In the genomic region with DNA sequence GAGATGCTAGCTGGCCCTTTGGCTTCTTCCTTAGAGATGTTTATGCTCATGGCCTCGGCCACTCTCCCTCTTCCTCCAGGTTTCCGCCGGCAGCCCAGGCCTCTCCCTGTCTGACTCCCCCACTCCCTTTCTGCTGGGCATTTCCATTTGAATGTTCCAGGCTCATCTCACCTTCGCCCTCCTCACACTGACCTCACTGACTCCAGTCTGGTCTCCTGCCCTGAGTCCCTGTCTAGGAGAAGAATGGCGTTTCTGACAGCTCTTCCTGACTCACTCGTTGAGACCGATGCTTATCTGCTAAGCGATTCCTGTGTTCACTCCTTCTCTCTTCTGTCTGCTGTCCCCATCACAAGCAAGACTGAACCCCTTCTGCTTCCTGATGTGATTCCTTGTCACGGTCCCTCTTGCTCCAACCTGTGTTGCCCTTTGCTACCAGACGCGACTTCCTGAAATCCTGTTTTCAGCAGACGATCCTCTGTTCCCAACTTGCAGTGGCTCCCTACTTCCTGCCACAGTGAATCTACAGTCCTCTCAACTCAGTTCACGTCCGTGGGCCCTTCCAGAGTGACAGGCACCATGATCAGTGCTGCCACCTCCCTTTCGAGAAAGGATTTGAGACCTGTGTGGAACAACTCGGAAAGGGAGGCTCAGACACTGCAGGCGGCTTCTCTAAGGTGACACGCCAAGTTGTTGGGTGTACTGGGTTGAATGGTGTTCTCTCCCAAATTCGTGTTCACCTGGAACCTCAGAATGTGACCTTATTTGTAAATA, we compare ENCODE assay signal across 19 cellular contexts.
DNase-seq lines count a peak whose midpoint lies in the region; ATAC-seq, FAIRE-seq and TF ChIP-seq lines count a peak whose summit lies in the region.
"Had no signal": no experiment of that assay in that cellular context is flagged by ENCODE, and none has a peak within 500 bp of the region (broad histone marks: within the 10 kb centered on the region; RNA-seq: fewer than 3 reads in every experiment).

No MANE protein-coding gene starts in this region.

- H4K20me1 ChIP-seq in BLaER1 (peaks cover 100% of the 10 kb centered on the region), DND-41 (ENCODE audit: insufficient read depth, low read length) (no peaks in the 10 kb centered on the region)

- DNase-seq in DND-41 (no peak), WERI-Rb-1 (no peak), mesendoderm (peak; percentile 54), KG1 (lab: John Stamatoyannopoulos, UW) (no peak), kidney (no peak), RCC 7860 (ENCODE audit: low spot score) (no peak)
- DNase-seq: activated effector memory CD4-positive, alpha-beta T cell treated with Interleukin-2 at 50 U/mL for 16 hours; DMS79 treated with DMSO at 0.1 percent for 48 hours; gastrocnemius medialis; NCI-H1105; NCI-H774; stimulated activated CD4-positive, alpha-beta T cell treated with anti-CD3 and anti-CD28 coated beads, Interleukin-2, amount 100 ng/mL, for 48 hours had no signal

- H3K4me3 ChIP-seq in BLaER1 (no peak overlapping the region), DND-41 (ENCODE audit: low read depth in 1 of 2, low read length in 2 of 2) (no peak overlapping the region), WERI-Rb-1 (ENCODE audit: low read depth, low read length) (no peak overlapping the region), mesendoderm (ENCODE audit: low read length) (no peak overlapping the region), kidney (ENCODE audit: low read length in 2 of 2) (no peak overlapping the region)
- H3K4me3 ChIP-seq: gastrocnemius medialis had no signal

- intact Hi-C loops in kidney (cut with DNase I): no loop called here

- peak overlapping the region; percentile 62 for H3K27ac ChIP-seq in BLaER1
- peak overlapping the region; percentile 97 for H3K27ac ChIP-seq in DND-41 (ENCODE audit: low read length)
- no peak overlapping the region for H3K27ac ChIP-seq in WERI-Rb-1
- H3K27ac ChIP-seq in mesendoderm (ENCODE audit: low read depth, low read length): no peak overlapping the region
- H3K27ac ChIP-seq in kidney (ENCODE audit: low read depth in 2 of 2, low read length in 2 of 2): no peak overlapping the region
- H3K27ac ChIP-seq: epithelial cell of prostate, gastrocnemius medialis, neutrophil, VCaP had no signal

- FAIRE-seq in kidney (lab: Jason Lieb, UNC): no peak
- no peak for FAIRE-seq in RCC 7860 (lab: Jason Lieb, UNC)
- FAIRE-seq: astrocyte, colon had no signal

- H4K5ac ChIP-seq in mesendoderm (ENCODE audit: low read length): no peak overlapping the region

- H3K56ac ChIP-seq in mesendoderm (ENCODE audit: low read length): peak overlapping the region; percentile 36

- ATAC-seq in DND-41 (ENCODE audit: insufficient read depth, low read depth): no peak
- ATAC-seq in GM21515 (IDR thresholded peaks at IDR 0.05; ENCODE audit: unreplicated experiment): no peak
- ATAC-seq: gastrocnemius medialis had no signal

- H3K23ac ChIP-seq in mesendoderm (ENCODE audit: low read length): no peak overlapping the region

- peak; percentile 31 for TF ChIP-seq CTCF in DND-41 (IDR thresholded peaks at IDR 0.05; ENCODE audit: borderline replicate concordance, extremely low read depth, low read length, poor library complexity, severe bottlenecking)
- TF ChIP-seq CTCF in WERI-Rb-1 (IDR thresholded peaks at IDR 0.05; ENCODE audit: low read depth, low read length): 0 out of 2 replicates have a peak, but pooled peaks have one; percentile 14
- no peak for TF ChIP-seq CTCF in kidney (IDR thresholded peaks at IDR 0.05; ENCODE audit: borderline replicate concordance, extremely low read depth, insufficient read depth)

- H3K27me3 ChIP-seq in BLaER1 (no peaks in the 10 kb centered on the region), DND-41 (ENCODE audit: insufficient read depth, low read length, poor library complexity) (no peaks in the 10 kb centered on the region), WERI-Rb-1 (ENCODE audit: insufficient read depth, low read depth, severe bottlenecking) (no peaks in the 10 kb centered on the region), mesendoderm (ENCODE audit: insufficient read depth, low read length, poor library complexity) (no peaks in the 10 kb centered on the region)
- H3K27me3 ChIP-seq: gastrocnemius medialis, neutrophil had no signal

- no peak overlapping the region for H2BK120ac ChIP-seq in mesendoderm (ENCODE audit: low read depth, low read length)

- H3K4me2 ChIP-seq in BLaER1: peak overlapping the region; percentile 57
- H3K4me2 ChIP-seq in DND-41 (ENCODE audit: insufficient read depth, low read length): no peak overlapping the region
- no peak overlapping the region for H3K4me2 ChIP-seq in mesendoderm (ENCODE audit: low read length)

- peaks cover 98% of the 10 kb centered on the region for H3K4me1 ChIP-seq in BLaER1
- peaks cover 100% of the 10 kb centered on the region for H3K4me1 ChIP-seq in DND-41 (ENCODE audit: insufficient read depth, low read length)
- H3K4me1 ChIP-seq in mesendoderm (ENCODE audit: control insufficient read depth, low read depth, low read length): no peaks in the 10 kb centered on the region
- peaks cover 17 to 25% of the 10 kb centered on the region in 2 donors for H3K4me1 ChIP-seq in kidney (ENCODE audit: control insufficient read depth in 1 of 2, insufficient read depth in 1 of 2, low read depth in 1 of 2, low read length in 2 of 2)

- no peak overlapping the region for H2AFZ ChIP-seq in DND-41 (ENCODE audit: low read depth, low read length)

- H3K9ac ChIP-seq in BLaER1 (peak overlapping the region; percentile 16; the same call in 1 of the 2 replicates), DND-41 (ENCODE audit: low read depth, low read length) (peak overlapping the region; percentile 11), mesendoderm (ENCODE audit: low read length) (no peak overlapping the region), kidney (ENCODE audit: low read length in 2 of 2) (peak overlapping the region in 1 of 2 donors; percentile 5)

- H4K8ac ChIP-seq in mesendoderm (ENCODE audit: low read depth, low read length): no peak overlapping the region

- H2AK5ac ChIP-seq in mesendoderm (ENCODE audit: low read length): no peak overlapping the region

- peaks cover 83% of the 10 kb centered on the region for H3K36me3 ChIP-seq in BLaER1
- H3K36me3 ChIP-seq in DND-41 (ENCODE audit: insufficient read depth, low read length): peaks cover 60% of the 10 kb centered on the region
- peaks cover 37% of the 10 kb centered on the region for H3K36me3 ChIP-seq in WERI-Rb-1
- H3K36me3 ChIP-seq in mesendoderm (ENCODE audit: control insufficient read depth, insufficient read depth, low read length): no peaks in the 10 kb centered on the region
- H3K36me3 ChIP-seq in kidney (ENCODE audit: control insufficient read depth in 1 of 2, insufficient read depth in 2 of 2, low read length in 2 of 2): no peaks in the 10 kb centered on the region
- H3K36me3 ChIP-seq: gastrocnemius medialis, neutrophil had no signal

- H3K18ac ChIP-seq in mesendoderm (ENCODE audit: low read length): no peak overlapping the region

- peaks cover 2% of the 10 kb centered on the region for H3K79me1 ChIP-seq in mesendoderm (ENCODE audit: low read length)

- peaks cover 99% of the 10 kb centered on the region for H3K79me2 ChIP-seq in DND-41 (ENCODE audit: insufficient read depth, low read length)
- no peaks in the 10 kb centered on the region for H3K79me2 ChIP-seq in mesendoderm (ENCODE audit: control insufficient read depth, insufficient read depth, low read length)

- H3K4ac ChIP-seq in mesendoderm (ENCODE audit: low read depth, low read length): no peak overlapping the region

- no peaks in the 10 kb centered on the region for H3K9me3 ChIP-seq in BLaER1
- H3K9me3 ChIP-seq in DND-41 (ENCODE audit: insufficient read depth, low read length, severe bottlenecking): no peaks in the 10 kb centered on the region
- no peaks in the 10 kb centered on the region for H3K9me3 ChIP-seq in WERI-Rb-1 (ENCODE audit: severe bottlenecking)
- no peaks in the 10 kb centered on the region for H3K9me3 ChIP-seq in kidney (ENCODE audit: control insufficient read depth in 1 of 2, low read length in 2 of 2)
- H3K9me3 ChIP-seq: gastrocnemius medialis, neutrophil had no signal

- no peak overlapping the region for H2BK15ac ChIP-seq in mesendoderm (replicated peaks; ENCODE audit: low read depth)

- no peak overlapping the region for H2BK5ac ChIP-seq in mesendoderm (ENCODE audit: low read length)

- WGBS in mesendoderm (ENCODE audit: extremely low coverage, insufficient coverage, low lambda C conversion rate): no CpG with 5 or more reads among the region's 19 CpGs

Comparison
In these comparisons a context has a peak if more than half of its experiments do, and no peak if none do; other contexts are left out.
1. H3K27ac ChIP-seq: peak in BLaER1 (single experiment) and DND-41 (single experiment); none in WERI-Rb-1 (single experiment), mesendoderm (single experiment) and kidney (0 of 2).